ENCODE assay signal across 11 cellular contexts in genomic region chr5:143594913-143595818, GRCh38.
DNase-seq lines count a peak whose midpoint lies in the region; ATAC-seq, FAIRE-seq and TF ChIP-seq lines count a peak whose summit lies in the region.
"Had no signal": no experiment of that assay in that cellular context is flagged by ENCODE, and none has a peak within 500 bp of the region (broad histone marks: within the 10 kb centered on the region; RNA-seq: fewer than 3 reads in every experiment).

No MANE protein-coding gene starts in this region.

- H3K79me1 ChIP-seq in trophoblast cell (ENCODE audit: low read length), result peaks cover 4% of the 10 kb centered on the region

- TF ChIP-seq EP300 in K562 (IDR thresholded peaks at IDR 0.05; ENCODE audit: low read length), result no peak

- no peak overlapping the region for H3K9ac ChIP-seq in K562 (ENCODE audit: insufficient read depth in 1 of 2, low read depth in 2 of 2, low read length in 2 of 2)
- no peak overlapping the region for H3K9ac ChIP-seq in trophoblast cell (ENCODE audit: low read length)

- H4K12ac ChIP-seq in trophoblast cell (ENCODE audit: low read depth, low read length), result no peak overlapping the region

- in situ Hi-C loops in K562 (cut with MboI), result no loop called here

- H3K36me3 ChIP-seq in K562 (ENCODE audit: control insufficient read depth, insufficient read depth, low read length) (no peaks in the 10 kb centered on the region), trophoblast cell (ENCODE audit: control insufficient read depth in 1 of 2, insufficient read depth in 2 of 2, low read length in 2 of 2) (no peaks in the 10 kb centered on the region), aorta (ENCODE audit: control insufficient read depth in 1 of 2, insufficient read depth in 2 of 2, low read length in 1 of 2) (no peaks in the 10 kb centered on the region)

- peak overlapping the region; percentile 40 for H2BK120ac ChIP-seq in trophoblast cell (ENCODE audit: insufficient read depth, low read length, poor library complexity)

- no peak overlapping the region for H3K18ac ChIP-seq in trophoblast cell (ENCODE audit: low read length)

- no peak overlapping the region for H2AK5ac ChIP-seq in trophoblast cell (ENCODE audit: low read length)

- H4K20me1 ChIP-seq in K562 (replicated peaks; ENCODE audit: control insufficient read depth, insufficient read depth, low read length), result no peaks in the 10 kb centered on the region

- BruUV-seq in K562 (replicated peaks; lab: Mats Ljungman, UMichigan), result no TSS peak

- H3K4me2 ChIP-seq in K562 (ENCODE audit: insufficient read depth, low read length), result no peak overlapping the region
- H3K4me2 ChIP-seq in trophoblast cell (ENCODE audit: low read length), result no peak overlapping the region

- intact Hi-C loops in K562 (cut with micrococcal nuclease) (no loop called here), aorta (cut with DNase I) (no loop called here)

- TF ChIP-seq POLR2A in K562 (conservative IDR thresholded peaks at IDR 0.05), result no peak

- DNase-seq in NCI-H2029 (lab: John Stamatoyannopoulos, UW) (peak; percentile 18), K562 (ENCODE audit: extremely low read depth in 1 of 4, low spot score in 3 of 4) (no peak), trophoblast cell (peak in 1 of 2 donors; percentile 65), pons (ENCODE audit: low spot score) (no peak), aorta (no peak), MV-4-11 (lab: John Stamatoyannopoulos, UW) (no peak)
- DNase-seq: activated naive CD4-positive, alpha-beta T cell treated with anti-CD3 and anti-CD28 coated beads, Interleukin-2, amount 50 U/mL, for 16 hours; head of caudate nucleus; NCI-H1105; T-helper 9 cell had no signal

- ATAC-seq in GM18861 (IDR thresholded peaks at IDR 0.05; ENCODE audit: unreplicated experiment) (peak; percentile 48), K562 (no peak), aorta (ENCODE audit: low FRiP score) (no peak)

- H4K91ac ChIP-seq in trophoblast cell (ENCODE audit: low read depth, low read length), result peak overlapping the region; percentile 27

- H4K8ac ChIP-seq in trophoblast cell (ENCODE audit: low read depth, low read length), result peak overlapping the region; percentile 49

- no peak overlapping the region for H3K27ac ChIP-seq in K562 (ENCODE audit: extremely low read depth, low read depth, low read length)
- H3K27ac ChIP-seq in trophoblast cell (ENCODE audit: low read depth, low read length), result peak overlapping the region; percentile 36
- no peak overlapping the region for H3K27ac ChIP-seq in aorta (ENCODE audit: low read depth in 1 of 2, low read length in 2 of 2)

- WGBS in K562 (ENCODE audit: insufficient coverage, low coverage, missing lambda C conversion rate), result 34% methylated on average over 6 of the region's 6 CpGs
- whole genome bisulfite sequencing in trophoblast cell (ENCODE audit: extremely low coverage, insufficient coverage, insufficient read length), result no CpG with 5 or more reads among the region's 6 CpGs
- 86 to 93% methylated on average over 6 of the region's 6 CpGs for WGBS in aorta, 2 donors

- H3K23ac ChIP-seq in trophoblast cell (ENCODE audit: low read length), result no peak overlapping the region

- POLR2A ChIA-PET in K562 (lab: Yijun Ruan, JAX), result no interaction called here

- H3K79me2 ChIP-seq in K562 (ENCODE audit: control insufficient read depth, insufficient read depth, low read length) (no peaks in the 10 kb centered on the region), trophoblast cell (ENCODE audit: control insufficient read depth, insufficient read depth, low read length, poor library complexity) (no peaks in the 10 kb centered on the region)

- H3K9me1 ChIP-seq in K562 (ENCODE audit: control insufficient read depth, insufficient read depth, low read length), result no peaks in the 10 kb centered on the region

- H3K27me3 ChIP-seq in K562 (ENCODE audit: control insufficient read depth in 2 of 2, insufficient read depth in 2 of 2, low read length in 2 of 2) (no peaks in the 10 kb centered on the region), trophoblast cell (ENCODE audit: insufficient read depth, low read length) (no peaks in the 10 kb centered on the region), aorta (ENCODE audit: control insufficient read depth in 1 of 2, insufficient read depth in 2 of 2, low read length in 1 of 2) (no peaks in the 10 kb centered on the region)

- no peak overlapping the region for H3K4ac ChIP-seq in trophoblast cell (ENCODE audit: low read depth, low read length)

- H2AFZ ChIP-seq in K562 (ENCODE audit: low read depth, low read length) (no peak overlapping the region), trophoblast cell (ENCODE audit: insufficient read depth, low read length, poor library complexity) (no peak overlapping the region)

- no peak overlapping the region for H3K4me3 ChIP-seq in K562
- no peak overlapping the region for H3K4me3 ChIP-seq in trophoblast cell (ENCODE audit: low read depth, low read length)
- no peak overlapping the region for H3K4me3 ChIP-seq in aorta (ENCODE audit: low read length in 2 of 2)

- no peak for TF ChIP-seq RAD21 in K562 (CRISPR knock-in tag; conservative IDR thresholded peaks at IDR 0.05 in 1 of 2, IDR thresholded peaks at IDR 0.05 in 1 of 2)

- H3K9me3 ChIP-seq in K562 (replicated peaks; ENCODE audit: control insufficient read depth, insufficient read depth, low read depth, low read length) (no peaks in the 10 kb centered on the region), trophoblast cell (ENCODE audit: insufficient read depth, low read depth, low read length) (no peaks in the 10 kb centered on the region), aorta (ENCODE audit: control insufficient read depth, low read length) (no peaks in the 10 kb centered on the region)

- no peaks in the 10 kb centered on the region for H3K4me1 ChIP-seq in K562 (replicated peaks in 1 of 2; ENCODE audit: control insufficient read depth in 2 of 2, insufficient read depth in 2 of 2, low read length in 2 of 2)
- peaks cover 4 to 5% of the 10 kb centered on the region in 2 experiments for H3K4me1 ChIP-seq in trophoblast cell (ENCODE audit: control insufficient read depth in 1 of 2, insufficient read depth in 2 of 2, low read length in 2 of 2)
- H3K4me1 ChIP-seq in aorta (ENCODE audit: control insufficient read depth in 1 of 2, insufficient read depth in 2 of 2, low read length in 2 of 2), result no peaks in the 10 kb centered on the region

- CTCF ChIA-PET in K562 (lab: Yijun Ruan, JAX; ENCODE audit: low intra/inter-chr PET ratio), result no interaction called here

- peak overlapping the region; percentile 61 for H2BK12ac ChIP-seq in trophoblast cell (ENCODE audit: low read length)

- no peak for TF ChIP-seq CTCF in K562 (IDR thresholded peaks at IDR 0.05 in 2 of 3, conservative IDR thresholded peaks at IDR 0.05 in 1 of 3; ENCODE audit: insufficient read depth in 2 of 3, low read depth in 1 of 3, low read length in 3 of 3)

- peak overlapping the region; percentile 15 for H2BK5ac ChIP-seq in trophoblast cell (ENCODE audit: low read depth, low read length, poor library complexity)

- H3K14ac ChIP-seq in trophoblast cell (ENCODE audit: low read length), result peak overlapping the region; percentile 36

- no peak for FAIRE-seq in K562 (lab: Jason Lieb, UNC)

TF ChIP-seq in K562, 482 proteins besides CTCF, POLR2A, EP300 and RAD21:
- TF ChIP-seq MAFG (tag; conservative IDR thresholded peaks at IDR 0.05) (0 out of 2 replicates have a peak, but pooled peaks have one; percentile 19), MYC (IDR thresholded peaks at IDR 0.05; ENCODE audit: low read depth, low read length) (no peak), MYC (CRISPR knock-in tag; IDR thresholded peaks at IDR 0.05; ENCODE audit: borderline replicate concordance, low read depth) (no peak), C11orf30 (IDR thresholded peaks at IDR 0.05; ENCODE audit: low read depth) (peak; percentile 9; the same call in 1 of the 2 replicates), ZNF316 (IDR thresholded peaks at IDR 0.05) (peak; percentile 26; the same call in 1 of the 2 replicates)
